ENCODE assay signal across 28 cellular contexts in the genomic region with DNA sequence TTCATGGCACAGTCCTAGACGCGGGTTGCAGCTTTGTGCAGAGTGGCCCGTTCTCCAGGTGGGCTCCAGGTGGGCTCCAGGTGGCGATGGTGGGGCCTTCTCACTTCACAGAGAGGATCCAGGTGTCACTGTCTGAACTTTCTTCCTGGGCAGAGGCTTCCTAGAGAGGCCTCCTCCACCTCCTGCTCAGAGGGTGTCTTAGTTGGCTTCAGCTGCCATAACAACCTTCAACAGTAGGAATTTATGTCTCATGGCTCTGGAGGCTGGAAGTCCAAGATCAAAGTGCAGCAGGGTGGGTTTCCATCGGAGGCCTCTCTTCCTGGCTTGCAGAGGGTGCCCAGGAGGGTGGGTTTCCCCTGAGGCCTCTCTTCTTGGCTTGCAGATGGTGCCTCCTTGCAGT.
"Had no signal": no experiment of that assay in that cellular context is flagged by ENCODE, and none has a peak within 500 bp of the region (broad histone marks: within the 10 kb centered on the region; RNA-seq: fewer than 3 reads in every experiment).

No MANE protein-coding gene starts in this region.

- H3K36me3 Mint-ChIP-seq: stimulated activated effector memory CD8-positive, alpha-beta T cell treated with anti-CD3 and anti-CD28 coated beads, Interleukin-12 subunit alpha, Interleukin-12 subunit beta, amount 100 ng/mL, for 72 hours; stimulated activated naive B cell treated with anti-CD40 and anti-IgM and Interleukin-4, amounts not matched to agents 10 μg/mL and 1 μg/mL and 100 μg/mL, for 72 hours had no signal

- H3K36me3 ChIP-seq: stomach, suprapubic skin, thoracic aorta, thyroid gland, tibial artery, tibial nerve, transverse colon, upper lobe of left lung, upper lobe of right lung, uterus, vagina had no signal

- DNase-seq: stimulated activated CD4-positive, alpha-beta T cell treated with anti-CD3 and anti-CD28 coated beads, Interleukin-2, amount 100 ng/mL, for 24 hours; stimulated activated CD4-positive, alpha-beta T cell treated with anti-CD3 and anti-CD28 coated beads, Interleukin-2, amount 100 ng/mL, for 48 hours; stimulated activated CD4-positive, alpha-beta T cell treated with anti-CD3 and anti-CD28 coated beads, Interleukin-4, amount 100 ng/mL, for 1 hour; stimulated activated CD4-positive, alpha-beta T cell treated with anti-CD3 and anti-CD28 coated beads, Interleukin-4, amount 100 ng/mL, for 24 hours; stimulated activated CD4-positive, alpha-beta T cell treated with anti-CD3 and anti-CD28 coated beads, Interleukin-4, amount 100 ng/mL, for 4 hours; stimulated activated CD8-positive, alpha-beta memory T cell treated with anti-CD3 and anti-CD28 coated beads, Interleukin-4, amount 100 ng/mL, for 48 hours; stimulated activated naive B cell treated with anti-CD40 and anti-IgM and Interleukin-4, amounts not matched to agents 10 μg/mL and 1 μg/mL and 100 μg/mL, for 72 hours; stimulated activated naive CD4-positive, alpha-beta T cell; stimulated activated naive CD4-positive, alpha-beta T cell treated with Interleukin-2 at 50 U/mL for 16 hours; stimulated activated naive CD8-positive, alpha-beta T cell treated with anti-CD3 and anti-CD28 coated beads, Interleukin-15, amount 100 ng/mL, for 72 hours; stimulated activated naive CD8-positive, alpha-beta T cell treated with anti-CD3 and anti-CD28 coated beads, Interleukin-15, Interleukin-2, amounts not matched to agents 100 U/mL and 50 U/mL, for 24 hours; stomach; substantia nigra; testis; thyroid gland; tibial artery; transverse colon; trophoblast cell; upper lobe of left lung; upper lobe of right lung; uterus had no signal

- H3K27me3 Mint-ChIP-seq: stimulated activated memory B cell treated with anti-CD40 and anti-IgM and Interleukin-4, amounts not matched to agents 10 μg/mL and 1 μg/mL and 100 μg/mL, for 72 hours; stimulated activated naive B cell treated with anti-CD40 and anti-IgM and Interleukin-4, amounts not matched to agents 10 μg/mL and 1 μg/mL and 100 μg/mL, for 72 hours; stimulated activated naive CD8-positive, alpha-beta T cell treated with anti-CD3 and anti-CD28 coated beads, Interleukin-15, amount 100 ng/mL, for 72 hours; stimulated activated naive CD8-positive, alpha-beta T cell treated with anti-CD3 and anti-CD28 coated beads, Interleukin-15, Interleukin-2, amounts not matched to agents 100 ng/mL and 50 ng/mL, for 24 hours had no signal

- H3K9me3 ChIP-seq: testis, thoracic aorta, thyroid gland, transverse colon, upper lobe of right lung, uterus, vagina had no signal

- H3K4me3 Mint-ChIP-seq: stimulated activated effector memory CD8-positive, alpha-beta T cell treated with anti-CD3 and anti-CD28 coated beads, Interleukin-12 subunit alpha, Interleukin-12 subunit beta, amount 100 ng/mL, for 72 hours; stimulated activated memory B cell treated with anti-CD40 and anti-IgM and Interleukin-4, amounts not matched to agents 10 μg/mL and 1 μg/mL and 100 μg/mL, for 72 hours; stimulated activated naive B cell treated with anti-CD40 and anti-IgM and Interleukin-4, amounts not matched to agents 10 μg/mL and 1 μg/mL and 100 μg/mL, for 72 hours; stimulated activated naive CD8-positive, alpha-beta T cell treated with anti-CD3 and anti-CD28 coated beads, Interleukin-15, amount 100 ng/mL, for 72 hours; stimulated activated naive CD8-positive, alpha-beta T cell treated with anti-CD3 and anti-CD28 coated beads, Interleukin-15, Interleukin-2, amounts not matched to agents 100 ng/mL and 50 ng/mL, for 24 hours had no signal

- H3K27ac Mint-ChIP-seq: stimulated activated effector memory CD8-positive, alpha-beta T cell treated with anti-CD3 and anti-CD28 coated beads, Interleukin-12 subunit alpha, Interleukin-12 subunit beta, amount 100 ng/mL, for 72 hours; stimulated activated memory B cell treated with anti-CD40 and anti-IgM and Interleukin-4, amounts not matched to agents 10 μg/mL and 1 μg/mL and 100 μg/mL, for 72 hours; stimulated activated naive B cell treated with anti-CD40 and anti-IgM and Interleukin-4, amounts not matched to agents 10 μg/mL and 1 μg/mL and 100 μg/mL, for 72 hours; stimulated activated naive CD8-positive, alpha-beta T cell treated with anti-CD3 and anti-CD28 coated beads, Interleukin-15, amount 100 ng/mL, for 72 hours; stimulated activated naive CD8-positive, alpha-beta T cell treated with anti-CD3 and anti-CD28 coated beads, Interleukin-15, Interleukin-2, amounts not matched to agents 100 ng/mL and 50 ng/mL, for 24 hours had no signal

- H3K4me1 ChIP-seq: stomach, suprapubic skin, testis, thyroid gland, tibial artery, tibial nerve, transverse colon, upper lobe of left lung, upper lobe of right lung, uterus, vagina had no signal

- H3K9me3 Mint-ChIP-seq: stimulated activated memory B cell treated with anti-CD40 and anti-IgM and Interleukin-4, amounts not matched to agents 10 μg/mL and 1 μg/mL and 100 μg/mL, for 72 hours; stimulated activated naive B cell treated with anti-CD40 and anti-IgM and Interleukin-4, amounts not matched to agents 10 μg/mL and 1 μg/mL and 100 μg/mL, for 72 hours had no signal

- H3K27me3 ChIP-seq: stomach, suprapubic skin, testis, thyroid gland, tibial artery, tibial nerve, transverse colon, upper lobe of left lung, upper lobe of right lung, uterus, vagina had no signal

- H3K4me3 ChIP-seq: stomach, suprapubic skin, testis, thoracic aorta, thyroid gland, tibial artery, tibial nerve, transverse colon, upper lobe of left lung, upper lobe of right lung, uterus, vagina had no signal

- H3K27ac ChIP-seq: stomach, suprapubic skin, testis, thoracic aorta, thyroid gland, tibial artery, tibial nerve, transverse colon, upper lobe of left lung, upper lobe of right lung, uterus, vagina had no signal

- H3K4me1 Mint-ChIP-seq: stimulated activated effector memory CD8-positive, alpha-beta T cell treated with anti-CD3 and anti-CD28 coated beads, Interleukin-12 subunit alpha, Interleukin-12 subunit beta, amount 100 ng/mL, for 72 hours; stimulated activated memory B cell treated with anti-CD40 and anti-IgM and Interleukin-4, amounts not matched to agents 10 μg/mL and 1 μg/mL and 100 μg/mL, for 72 hours; stimulated activated naive B cell treated with anti-CD40 and anti-IgM and Interleukin-4, amounts not matched to agents 10 μg/mL and 1 μg/mL and 100 μg/mL, for 72 hours; stimulated activated naive CD8-positive, alpha-beta T cell treated with anti-CD3 and anti-CD28 coated beads, Interleukin-15, amount 100 ng/mL, for 72 hours had no signal
